In genomic region chr9:93305497-93306020, GRCh38 we compare ENCODE assay signal across 10 cellular contexts.
DNase-seq lines count a peak whose midpoint lies in the region; ATAC-seq and TF ChIP-seq lines count a peak whose summit lies in the region.
"Had no signal": no experiment of that assay in that cellular context is flagged by ENCODE, and none has a peak within 500 bp of the region (broad histone marks: within the 10 kb centered on the region; RNA-seq: fewer than 3 reads in every experiment).

No MANE protein-coding gene starts in this region.

- TF ChIP-seq POLR2A in sigmoid colon (IDR thresholded peaks at IDR 0.05), result no peak

- TF ChIP-seq EP300 in sigmoid colon (IDR thresholded peaks at IDR 0.05), result no peak

- no peaks in the 10 kb centered on the region for H3K36me3 Mint-ChIP-seq in T-helper 17 cell (ENCODE audit: low read depth)
- H3K36me3 Mint-ChIP-seq in CD4-positive, alpha-beta T cell (ENCODE audit: low read depth), result no peaks in the 10 kb centered on the region

- no peak overlapping the region for H3K4me3 Mint-ChIP-seq in T-helper 17 cell
- no peak overlapping the region for H3K4me3 Mint-ChIP-seq in CD4-positive, alpha-beta T cell
- H3K4me3 Mint-ChIP-seq: activated B cell treated with CpG ODN at 0.5 μM for 24 hours had no signal

- no peaks in the 10 kb centered on the region for H3K9me3 Mint-ChIP-seq in CD4-positive, alpha-beta T cell
- H3K9me3 Mint-ChIP-seq: activated B cell treated with CpG ODN at 0.5 μM for 24 hours had no signal

- no peak overlapping the region for H3K4me3 ChIP-seq in NT2/D1 (ENCODE audit: insufficient read length, low read depth)
- no peak overlapping the region for H3K4me3 ChIP-seq in sigmoid colon

- H3K27ac Mint-ChIP-seq in T-helper 17 cell, result no peak overlapping the region
- no peak overlapping the region for H3K27ac Mint-ChIP-seq in CD4-positive, alpha-beta T cell
- H3K27ac Mint-ChIP-seq: activated B cell treated with CpG ODN at 0.5 μM for 24 hours had no signal

- H3K27me3 ChIP-seq in NT2/D1 (ENCODE audit: insufficient read depth, insufficient read length) (no peaks in the 10 kb centered on the region), sigmoid colon (no peaks in the 10 kb centered on the region)
- H3K27me3 ChIP-seq in CD4-positive, alpha-beta T cell (ENCODE audit: control insufficient read depth, insufficient read depth, low read length), result no peaks in the 10 kb centered on the region

- 88 to 92% methylated on average over 15 of the region's 15 CpGs for WGBS in sigmoid colon, 2 donors

- H3K36me3 ChIP-seq in NT2/D1 (ENCODE audit: insufficient read depth, insufficient read length, low read length) (peaks cover 4% of the 10 kb centered on the region), sigmoid colon (peaks cover 0 to 18% (median 8%) of the 10 kb centered on the region in 4 donors)

- peaks cover 20% of the 10 kb centered on the region for H3K27me3 Mint-ChIP-seq in T-helper 17 cell
- no peaks in the 10 kb centered on the region for H3K27me3 Mint-ChIP-seq in CD4-positive, alpha-beta T cell

- POLR2A ChIA-PET in CD4-positive, alpha-beta T cell (lab: Charles Lee), result no interaction called here

- no peak for TF ChIP-seq CTCF in sigmoid colon (IDR thresholded peaks at IDR 0.05)
- no peak for TF ChIP-seq CTCF in CD4-positive, alpha-beta T cell (IDR thresholded peaks at IDR 0.05)

- intact Hi-C loops in Right ventricle myocardium superior (cut with DNase I) (no loop called here), sigmoid colon (cut with DNase I) (loop anchor here (1.0 to 5.0 kb wide), 2 partner anchors 145 to 262 kb away; no protein-coding TSS in a partner anchor)
- intact Hi-C loops in CD4-positive, alpha-beta T cell (cut with DNase I, micrococcal nuclease), result loop anchor here (10.0 kb wide), 2 partner anchors 301 to 461 kb away; no protein-coding TSS in a partner anchor

- DNase-seq in NCI-H345 treated with DMSO at 0.1 percent for 48 hours (lab: John Stamatoyannopoulos, UW; ENCODE audit: unreplicated experiment) (peak; percentile 100), NCI-H345 (lab: John Stamatoyannopoulos, UW) (no peak), NT2/D1 (ENCODE audit: low read depth, low spot score) (no peak), Right ventricle myocardium superior (peak; percentile 54), sigmoid colon (peak; percentile 73), T-helper 17 cell (no peak)
- DNase-seq in stimulated activated naive CD4-positive, alpha-beta T cell (lab: John Stamatoyannopoulos, UW), result no peak
- DNase-seq in CD4-positive, alpha-beta T cell, result no peak
- DNase-seq: activated B cell treated with CpG ODN at 0.5 μM for 24 hours, SHP77 treated with DMSO at 0.1 percent for 48 hours had no signal

- H3K9me3 ChIP-seq in NT2/D1 (ENCODE audit: insufficient read depth, low read length), result no peaks in the 10 kb centered on the region
- H3K9me3 ChIP-seq in sigmoid colon, result no peaks in the 10 kb centered on the region
- no peaks in the 10 kb centered on the region for H3K9me3 ChIP-seq in T-helper 17 cell (ENCODE audit: control insufficient read depth, low read length, poor library complexity, severe bottlenecking)
- no peaks in the 10 kb centered on the region for H3K9me3 ChIP-seq in CD4-positive, alpha-beta T cell (ENCODE audit: control insufficient read depth, low read length)

- H3K9ac ChIP-seq in NT2/D1 (ENCODE audit: insufficient read length, low read depth), result peak overlapping the region; percentile 12

- CTCF ChIA-PET in CD4-positive, alpha-beta T cell (lab: Charles Lee), result interaction anchor here (1.2 kb wide), 1 partner anchor 152 kb away, joined by 3 read pairs; no protein-coding TSS in a partner anchor

- peak overlapping the region in 3 of 4 donors; percentile 59 to 76 (median 65) for H3K27ac ChIP-seq in sigmoid colon
- H3K27ac ChIP-seq in CD4-positive, alpha-beta T cell (ENCODE audit: low read depth, low read length), result no peak overlapping the region

- peaks cover 29% of the 10 kb centered on the region for H3K4me1 ChIP-seq in NT2/D1 (ENCODE audit: insufficient read depth, insufficient read length)
- H3K4me1 ChIP-seq in sigmoid colon, result peaks cover 0 to 30% (median 25%) of the 10 kb centered on the region in 4 donors

- ATAC-seq in Right ventricle myocardium superior (ENCODE audit: poor library complexity) (peak; percentile 61), T-helper 17 cell (no peak)
- ATAC-seq in CD4-positive, alpha-beta T cell (ENCODE audit: poor library complexity), result no peak

- H3K4me1 Mint-ChIP-seq in T-helper 17 cell, result no peaks in the 10 kb centered on the region
- H3K4me1 Mint-ChIP-seq in CD4-positive, alpha-beta T cell (ENCODE audit: low read depth), result no peaks in the 10 kb centered on the region
- H3K4me1 Mint-ChIP-seq: activated B cell treated with CpG ODN at 0.5 μM for 24 hours had no signal

Comparison
In these comparisons a context has a peak if more than half of its experiments do, and no peak if none do; other contexts are left out.
1. DNase-seq: peak in NCI-H345 treated with DMSO at 0.1 percent for 48 hours (single experiment), Right ventricle myocardium superior (single experiment) and sigmoid colon (single experiment); none in NCI-H345 (single experiment), NT2/D1 (single experiment), T-helper 17 cell (0 of 3), stimulated activated naive CD4-positive, alpha-beta T cell (0 of 6) and CD4-positive, alpha-beta T cell (0 of 10).